Comparison of ENCODE assay signal across 26 cellular contexts in genomic region chr7:157610671-157611295, GRCh38.
DNase-seq lines count a peak whose midpoint lies in the region; ATAC-seq and TF ChIP-seq lines count a peak whose summit lies in the region.
"Had no signal": no experiment of that assay in that cellular context is flagged by ENCODE, and none has a peak within 500 bp of the region (broad histone marks: within the 10 kb centered on the region; RNA-seq: fewer than 3 reads in every experiment).

No MANE protein-coding gene starts in this region.

- H3K9ac ChIP-seq in DND-41 (ENCODE audit: low read depth, low read length) (no peak overlapping the region), neural progenitor cell (no peak overlapping the region), endodermal cell (ENCODE audit: extremely low read depth, low read length, poor library complexity, severe bottlenecking) (no peak overlapping the region)
- H3K9ac ChIP-seq: BLaER1 had no signal

- H3K27ac Mint-ChIP-seq in CD4-positive, alpha-beta memory T cell, result peak overlapping the region in 1 of 7 donors; percentile 22
- peak overlapping the region in 1 of 2 donors; percentile 10 for H3K27ac Mint-ChIP-seq in effector memory CD8-positive, alpha-beta T cell
- H3K27ac Mint-ChIP-seq in neural progenitor cell, result peak overlapping the region; percentile 69
- no peak overlapping the region for H3K27ac Mint-ChIP-seq in endodermal cell
- H3K27ac Mint-ChIP-seq: stimulated activated naive B cell treated with anti-CD40 and anti-IgM and Interleukin-4, amounts not matched to agents 10 μg/mL and 1 μg/mL and 100 μg/mL, for 72 hours; type B pancreatic cell had no signal

- H3K9me3 ChIP-seq in CD4-positive, alpha-beta memory T cell (ENCODE audit: control insufficient read depth in 1 of 2, low read length in 2 of 2), result no peaks in the 10 kb centered on the region
- H3K9me3 ChIP-seq in DND-41 (ENCODE audit: insufficient read depth, low read length, severe bottlenecking), result no peaks in the 10 kb centered on the region
- no peaks in the 10 kb centered on the region for H3K9me3 ChIP-seq in neural progenitor cell (ENCODE audit: low read depth)
- H3K9me3 ChIP-seq in endodermal cell (ENCODE audit: control insufficient read depth, low read length), result peaks cover 43% of the 10 kb centered on the region
- H3K9me3 ChIP-seq: ascending aorta had no signal

- no peaks in the 10 kb centered on the region for H3K27me3 ChIP-seq in CD4-positive, alpha-beta memory T cell (ENCODE audit: insufficient read depth, low read length)
- H3K27me3 ChIP-seq in DND-41 (ENCODE audit: insufficient read depth, low read length, poor library complexity) (no peaks in the 10 kb centered on the region), neural progenitor cell (peaks cover 32% of the 10 kb centered on the region), H7 (ENCODE audit: control insufficient read depth, insufficient read depth, low read length) (no peaks in the 10 kb centered on the region), endodermal cell (ENCODE audit: control insufficient read depth, insufficient read depth, low read length, poor library complexity, severe bottlenecking) (no peaks in the 10 kb centered on the region)
- H3K27me3 ChIP-seq: BLaER1 had no signal

- TF ChIP-seq CTCF in DND-41 (IDR thresholded peaks at IDR 0.05; ENCODE audit: borderline replicate concordance, extremely low read depth, low read length, poor library complexity, severe bottlenecking) (no peak), neural progenitor cell (IDR thresholded peaks at IDR 0.05) (no peak), endodermal cell (conservative IDR thresholded peaks at IDR 0.05) (no peak)

- H3K27ac ChIP-seq in CD4-positive, alpha-beta memory T cell (ENCODE audit: low read depth, low read length), result no peak overlapping the region
- H3K27ac ChIP-seq in DND-41 (ENCODE audit: low read length) (peak overlapping the region; percentile 35), neural progenitor cell (no peak overlapping the region), endodermal cell (ENCODE audit: low read depth, low read length) (no peak overlapping the region)
- H3K27ac ChIP-seq: ascending aorta, BLaER1 had no signal

- CTCF ChIA-PET in CD4-positive, alpha-beta memory T cell (lab: Charles Lee; ENCODE audit: partially characterized antibody), result no interaction called here

- no peak for DNase-seq in CD4-positive, alpha-beta memory T cell
- no peak for DNase-seq in DND-41
- no peak for DNase-seq in effector memory CD8-positive, alpha-beta T cell
- no peak for DNase-seq in neural progenitor cell (ENCODE audit: low spot score)
- DNase-seq in H7, result no peak
- DNase-seq in NCI-H1436 treated with DMSO at 0.1 percent for 48 hours (lab: John Stamatoyannopoulos, UW), result no peak
- no peak for DNase-seq in endodermal cell
- DNase-seq: activated gamma-delta T cell; activated T-cell treated with anti-CD3 and anti-CD28 coated beads for 4 hours; Calu3; central memory CD4-positive, alpha-beta T cell; DMS79 treated with DMSO at 0.1 percent for 48 hours; GF-D8; glutamatergic neuron; IMR-90; left ventricle myocardium superior; NCI-H1048; NCI-H1694; NCI-H446; NCI-H82; stimulated activated CD4-positive, alpha-beta T cell treated with anti-CD3 and anti-CD28 coated beads, Interleukin-15, amount 100 ng/mL, for 24 hours; stimulated activated naive B cell treated with anti-CD40 and anti-IgM and Interleukin-4, amounts not matched to agents 10 μg/mL and 1 μg/mL and 100 μg/mL, for 72 hours; substantia nigra had no signal

- H2AFZ ChIP-seq in DND-41 (ENCODE audit: low read depth, low read length) (no peak overlapping the region), neural progenitor cell (replicated peaks) (no peak overlapping the region)

- H4K20me1 ChIP-seq in DND-41 (ENCODE audit: insufficient read depth, low read length), result no peaks in the 10 kb centered on the region
- H4K20me1 ChIP-seq in neural progenitor cell (ENCODE audit: low read depth), result no peaks in the 10 kb centered on the region
- H4K20me1 ChIP-seq: BLaER1 had no signal

- H3K36me3 Mint-ChIP-seq in CD4-positive, alpha-beta memory T cell, result no peaks in the 10 kb centered on the region
- peaks cover 5% of the 10 kb centered on the region for H3K36me3 Mint-ChIP-seq in effector memory CD8-positive, alpha-beta T cell (ENCODE audit: insufficient read depth)
- H3K36me3 Mint-ChIP-seq in neural progenitor cell, result peaks cover 39% of the 10 kb centered on the region
- H3K36me3 Mint-ChIP-seq in endodermal cell (ENCODE audit: low read depth), result no peaks in the 10 kb centered on the region
- H3K36me3 Mint-ChIP-seq: type B pancreatic cell had no signal

- H3K27me3 Mint-ChIP-seq in CD4-positive, alpha-beta memory T cell, result no peaks in the 10 kb centered on the region
- H3K27me3 Mint-ChIP-seq in effector memory CD8-positive, alpha-beta T cell, result no peaks in the 10 kb centered on the region
- H3K27me3 Mint-ChIP-seq in neural progenitor cell (ENCODE audit: insufficient read depth, low read depth) (peaks cover 13% of the 10 kb centered on the region), endodermal cell (ENCODE audit: insufficient read depth) (peaks cover 37% of the 10 kb centered on the region)
- H3K27me3 Mint-ChIP-seq: stimulated activated naive B cell treated with anti-CD40 and anti-IgM and Interleukin-4, amounts not matched to agents 10 μg/mL and 1 μg/mL and 100 μg/mL, for 72 hours; type B pancreatic cell had no signal

- H3K4me3 Mint-ChIP-seq in CD4-positive, alpha-beta memory T cell, result peak overlapping the region in 5 of 8 donors; percentile 12 to 71 (median 63)
- peak overlapping the region; percentile 66 to 70 for H3K4me3 Mint-ChIP-seq in effector memory CD8-positive, alpha-beta T cell
- H3K4me3 Mint-ChIP-seq in neural progenitor cell (no peak overlapping the region), endodermal cell (no peak overlapping the region)
- H3K4me3 Mint-ChIP-seq: type B pancreatic cell had no signal

- 80 to 86% methylated on average over 12 to 17 of the region's 17 CpGs for WGBS in endodermal cell (ENCODE audit: insufficient coverage in 1 of 2, insufficient read length in 1 of 2), 2 experiments

- no peaks in the 10 kb centered on the region for H3K36me3 ChIP-seq in CD4-positive, alpha-beta memory T cell (ENCODE audit: insufficient read depth, low read length)
- H3K36me3 ChIP-seq in DND-41 (ENCODE audit: insufficient read depth, low read length), result peaks cover 88% of the 10 kb centered on the region
- no peaks in the 10 kb centered on the region for H3K36me3 ChIP-seq in neural progenitor cell
- H3K36me3 ChIP-seq in H7 (replicated peaks; ENCODE audit: control insufficient read depth, insufficient read depth, low read length), result no peaks in the 10 kb centered on the region
- H3K36me3 ChIP-seq in endodermal cell (ENCODE audit: control insufficient read depth, insufficient read depth, low read length), result no peaks in the 10 kb centered on the region
- H3K36me3 ChIP-seq: ascending aorta, BLaER1 had no signal

- H3K79me2 ChIP-seq in DND-41 (ENCODE audit: insufficient read depth, low read length), result no peaks in the 10 kb centered on the region
- no peaks in the 10 kb centered on the region for H3K79me2 ChIP-seq in neural progenitor cell (ENCODE audit: low read depth)

- H3K9me3 Mint-ChIP-seq in CD4-positive, alpha-beta memory T cell, result peaks cover 0 to 4% (median 0%) of the 10 kb centered on the region in 8 donors
- H3K9me3 Mint-ChIP-seq in effector memory CD8-positive, alpha-beta T cell, result no peaks in the 10 kb centered on the region
- H3K9me3 Mint-ChIP-seq in neural progenitor cell (no peaks in the 10 kb centered on the region), endodermal cell (peaks cover 3% of the 10 kb centered on the region)
- H3K9me3 Mint-ChIP-seq: type B pancreatic cell had no signal

- no peak overlapping the region for H3K4me3 ChIP-seq in CD4-positive, alpha-beta memory T cell (ENCODE audit: low read length in 2 of 2)
- H3K4me3 ChIP-seq in DND-41 (ENCODE audit: low read depth in 1 of 2, low read length in 2 of 2) (no peak overlapping the region), neural progenitor cell (no peak overlapping the region), H7 (ENCODE audit: insufficient read depth, low read depth, low read length) (no peak overlapping the region), endodermal cell (ENCODE audit: low read length) (no peak overlapping the region)
- H3K4me3 ChIP-seq: ascending aorta, BLaER1 had no signal

- H3K4me1 Mint-ChIP-seq in CD4-positive, alpha-beta memory T cell, result peaks cover 7 to 21% (median 13%) of the 10 kb centered on the region in 4 donors
- H3K4me1 Mint-ChIP-seq in effector memory CD8-positive, alpha-beta T cell (ENCODE audit: low read depth in 2 of 2), result peaks cover 5 to 7% of the 10 kb centered on the region in 2 donors
- H3K4me1 Mint-ChIP-seq in neural progenitor cell, result peaks cover 8% of the 10 kb centered on the region
- H3K4me1 Mint-ChIP-seq in endodermal cell, result no peaks in the 10 kb centered on the region

- intact Hi-C loops in CD4-positive, alpha-beta memory T cell (cut with micrococcal nuclease), result loop anchor here (5.0 kb wide), 3 partner anchors 77 to 968 kb away; partner anchors contain the start of gene RNF32

- no peaks in the 10 kb centered on the region for H3F3A ChIP-seq in neural progenitor cell (ENCODE audit: low read depth)

- H3K4me2 ChIP-seq in DND-41 (ENCODE audit: insufficient read depth, low read length) (no peak overlapping the region), neural progenitor cell (no peak overlapping the region)
- H3K4me2 ChIP-seq: BLaER1 had no signal

- POLR2A ChIA-PET in CD4-positive, alpha-beta memory T cell (lab: Charles Lee; ENCODE audit: partially characterized antibody), result no interaction called here

- peaks cover 8% of the 10 kb centered on the region for H3K4me1 ChIP-seq in CD4-positive, alpha-beta memory T cell (ENCODE audit: insufficient read depth, low read length)
- H3K4me1 ChIP-seq in DND-41 (ENCODE audit: insufficient read depth, low read length) (peaks cover 23% of the 10 kb centered on the region), neural progenitor cell (no peaks in the 10 kb centered on the region), endodermal cell (ENCODE audit: control insufficient read depth, insufficient read depth, low read length) (no peaks in the 10 kb centered on the region)
- H3K4me1 ChIP-seq: ascending aorta had no signal

- no peak for ATAC-seq in DND-41 (ENCODE audit: insufficient read depth, low read depth)
- no peak for ATAC-seq in effector memory CD8-positive, alpha-beta T cell (replicated peaks)
- ATAC-seq: left ventricle myocardium superior; stimulated activated naive B cell treated with anti-CD40 and anti-IgM and Interleukin-4, amounts not matched to agents 10 μg/mL and 1 μg/mL and 100 μg/mL, for 72 hours had no signal

Comparison
In these comparisons a context has a peak if more than half of its experiments do, and no peak if none do; other contexts are left out.
1. H3K4me3 Mint-ChIP-seq: peak in CD4-positive, alpha-beta memory T cell (5 of 8) and effector memory CD8-positive, alpha-beta T cell (2 of 2); none in neural progenitor cell (single experiment) and endodermal cell (single experiment).